23 cellular contexts compared by ENCODE assay signal in the genomic region with DNA sequence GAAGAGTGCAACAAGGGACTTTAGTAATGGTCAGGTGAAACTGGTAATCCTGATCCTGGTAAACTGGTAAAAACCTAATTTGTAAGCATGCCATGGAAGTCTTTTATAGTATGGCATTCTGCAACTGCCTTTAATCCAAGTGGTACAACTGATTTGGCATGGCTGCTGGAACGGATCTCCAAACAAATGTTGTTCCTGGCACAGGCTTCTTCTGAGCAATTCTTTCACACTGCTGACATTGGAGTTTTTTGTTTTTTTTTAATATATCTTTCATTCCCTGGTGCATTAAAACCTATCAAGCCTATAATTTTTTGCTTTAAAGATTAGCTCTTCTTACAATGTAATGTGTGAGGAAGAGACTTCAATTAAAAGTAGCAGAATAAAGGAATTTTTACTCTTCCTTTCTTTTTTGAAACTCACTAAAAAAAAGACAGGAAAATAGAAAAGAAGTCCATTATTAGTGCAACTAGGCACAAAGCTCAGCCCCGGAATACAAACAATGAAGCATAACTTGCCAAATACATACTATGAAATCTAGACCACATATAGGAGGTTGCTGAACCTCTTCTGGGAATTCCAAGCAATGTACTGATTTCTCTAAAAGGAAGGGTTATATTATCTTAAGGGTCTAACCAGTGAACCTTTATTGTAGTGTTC.
DNase-seq lines count a peak whose midpoint lies in the region; ATAC-seq, FAIRE-seq and TF ChIP-seq lines count a peak whose summit lies in the region.
"Had no signal": no experiment of that assay in that cellular context is flagged by ENCODE, and none has a peak within 500 bp of the region (broad histone marks: within the 10 kb centered on the region; RNA-seq: fewer than 3 reads in every experiment).

No MANE protein-coding gene starts in this region.

- H3K4me2 ChIP-seq in astrocyte (ENCODE audit: low read length) = no peak overlapping the region

- no peaks in the 10 kb centered on the region for H3K36me3 ChIP-seq in astrocyte (ENCODE audit: insufficient read depth, low read length)
- H3K36me3 ChIP-seq: esophagus squamous epithelium, sigmoid colon, thoracic aorta had no signal

- ATAC-seq in GM18870 (IDR thresholded peaks at IDR 0.05; ENCODE audit: unreplicated experiment) = no peak
- ATAC-seq in foreskin keratinocyte = no peak
- ATAC-seq: activated T-helper 17 cell treated with anti-CD3 and anti-CD28 coated beads, Interleukin-2, amount 50 U/mL, for 72 hours; GM12878; PC-3; stimulated activated effector memory CD8-positive, alpha-beta T cell treated with anti-CD3 and anti-CD28 coated beads, Interleukin-12 subunit alpha, Interleukin-12 subunit beta, amount 100 ng/mL, for 72 hours had no signal

- H3K27me3 Mint-ChIP-seq in astrocyte (ENCODE audit: low read depth, unreplicated experiment) (no peaks in the 10 kb centered on the region), osteocyte (ENCODE audit: unreplicated experiment) (no peaks in the 10 kb centered on the region)
- H3K27me3 Mint-ChIP-seq: activated CD4-positive, alpha-beta T cell treated with anti-CD3 and anti-CD28 coated beads, Interleukin-2, amount 10 ng/mL, durations not matched to agents 7 days and 5 days; activated naive CD8-positive, alpha-beta T cell treated with anti-CD3 and anti-CD28 coated beads, Interleukin-2, amount 10 ng/mL, durations not matched to agents 7 days and 5 days; activated T-helper 17 cell treated with anti-CD3 and anti-CD28 coated beads, Interleukin-2, amount 50 U/mL, for 72 hours; CD4-positive, alpha-beta memory T cell had no signal

- peak; percentile 12 for DNase-seq in GM03348 (ENCODE audit: low spot score)
- no peak for DNase-seq in astrocyte (ENCODE audit: low read depth)
- peak; percentile 56 for DNase-seq in fibroblast of gingiva (ENCODE audit: low read depth)
- DNase-seq in osteocyte (ENCODE audit: extremely low spot score, unreplicated experiment) = no peak
- no peak for DNase-seq in putamen (ENCODE audit: low spot score)
- DNase-seq in foreskin keratinocyte = no peak
- DNase-seq: activated CD4-positive, alpha-beta T cell treated with anti-CD3 and anti-CD28 coated beads, Interleukin-2, amount 10 ng/mL, durations not matched to agents 7 days and 5 days; activated naive CD8-positive, alpha-beta T cell treated with anti-CD3 and anti-CD28 coated beads, Interleukin-2, amount 10 ng/mL, durations not matched to agents 7 days and 5 days; CD4-positive, alpha-beta memory T cell; effector CD4-positive, alpha-beta T cell; esophagus squamous epithelium; KBM-7; MV-4-11; NCI-H187 treated with DMSO at 0.1 percent for 48 hours; NCI-H2227 treated with DMSO at 0.1 percent for 48 hours; PC-3; sigmoid colon had no signal

- no peak overlapping the region for H3K27ac ChIP-seq in astrocyte (ENCODE audit: low read depth, low read length)
- H3K27ac ChIP-seq in foreskin keratinocyte = no peak overlapping the region
- H3K27ac ChIP-seq: esophagus squamous epithelium, sigmoid colon, thoracic aorta had no signal

- TF ChIP-seq CTCF in astrocyte (IDR thresholded peaks at IDR 0.05; ENCODE audit: insufficient read depth, low read depth, low read length) (no peak), osteocyte (IDR thresholded peaks at IDR 0.05) (no peak), foreskin keratinocyte (conservative IDR thresholded peaks at IDR 0.05) (no peak)

- H3K4me1 ChIP-seq in astrocyte (ENCODE audit: insufficient read depth, low read length) (peaks cover 16% of the 10 kb centered on the region), foreskin keratinocyte (peaks cover 15% of the 10 kb centered on the region)

- no peak overlapping the region for H3K4me3 ChIP-seq in astrocyte (ENCODE audit: insufficient read depth, low read depth, low read length)
- H3K4me3 ChIP-seq: esophagus squamous epithelium, GM12878, sigmoid colon, thoracic aorta had no signal

- H3K27me3 ChIP-seq in astrocyte (ENCODE audit: insufficient read depth, low read length) (no peaks in the 10 kb centered on the region), foreskin keratinocyte (no peaks in the 10 kb centered on the region)
- H3K27me3 ChIP-seq: esophagus squamous epithelium, sigmoid colon had no signal

- H4K20me1 ChIP-seq in astrocyte (ENCODE audit: insufficient read depth, low read length) = peaks cover 5% of the 10 kb centered on the region

- no peak overlapping the region for H2AFZ ChIP-seq in astrocyte (ENCODE audit: low read depth, low read length)

- H3K27ac Mint-ChIP-seq in astrocyte (ENCODE audit: unreplicated experiment) = no peak overlapping the region
- peak overlapping the region; percentile 87 for H3K27ac Mint-ChIP-seq in osteocyte (ENCODE audit: unreplicated experiment)
- H3K27ac Mint-ChIP-seq: activated CD4-positive, alpha-beta T cell treated with anti-CD3 and anti-CD28 coated beads, Interleukin-2, amount 10 ng/mL, durations not matched to agents 7 days and 5 days; activated naive CD8-positive, alpha-beta T cell treated with anti-CD3 and anti-CD28 coated beads, Interleukin-2, amount 10 ng/mL, durations not matched to agents 7 days and 5 days; activated T-helper 17 cell treated with anti-CD3 and anti-CD28 coated beads, Interleukin-2, amount 50 U/mL, for 72 hours; stimulated activated effector memory CD8-positive, alpha-beta T cell treated with anti-CD3 and anti-CD28 coated beads, Interleukin-12 subunit alpha, Interleukin-12 subunit beta, amount 100 ng/mL, for 72 hours had no signal

- no peak overlapping the region for H3K9ac ChIP-seq in astrocyte (ENCODE audit: low read length)

- peak; percentile 82 for FAIRE-seq in astrocyte (lab: Jason Lieb, UNC)
- FAIRE-seq: bronchial epithelial cell, GM12878 had no signal

- H3K4me1 Mint-ChIP-seq in astrocyte (ENCODE audit: low read depth, unreplicated experiment) = peaks cover 35% of the 10 kb centered on the region
- H3K4me1 Mint-ChIP-seq in osteocyte (ENCODE audit: unreplicated experiment) = peaks cover 45% of the 10 kb centered on the region
- H3K4me1 Mint-ChIP-seq: activated CD4-positive, alpha-beta T cell treated with anti-CD3 and anti-CD28 coated beads, Interleukin-2, amount 10 ng/mL, durations not matched to agents 7 days and 5 days had no signal

- no peaks in the 10 kb centered on the region for H3K9me3 ChIP-seq in astrocyte (ENCODE audit: insufficient read depth, low read depth, low read length)
- H3K9me3 ChIP-seq: esophagus squamous epithelium, sigmoid colon, thoracic aorta had no signal

- H3K4me3 Mint-ChIP-seq in astrocyte (ENCODE audit: unreplicated experiment) = no peak overlapping the region
- no peak overlapping the region for H3K4me3 Mint-ChIP-seq in osteocyte (ENCODE audit: unreplicated experiment)
- H3K4me3 Mint-ChIP-seq: activated CD4-positive, alpha-beta T cell treated with anti-CD3 and anti-CD28 coated beads, Interleukin-2, amount 10 ng/mL, durations not matched to agents 7 days and 5 days; activated naive CD8-positive, alpha-beta T cell treated with anti-CD3 and anti-CD28 coated beads, Interleukin-2, amount 10 ng/mL, durations not matched to agents 7 days and 5 days; activated T-helper 17 cell treated with anti-CD3 and anti-CD28 coated beads, Interleukin-2, amount 50 U/mL, for 72 hours; CD4-positive, alpha-beta memory T cell; stimulated activated effector memory CD8-positive, alpha-beta T cell treated with anti-CD3 and anti-CD28 coated beads, Interleukin-12 subunit alpha, Interleukin-12 subunit beta, amount 100 ng/mL, for 72 hours had no signal

- H3K79me2 ChIP-seq in astrocyte (ENCODE audit: insufficient read depth, low read length) = peaks cover 13% of the 10 kb centered on the region

- H3K9me3 Mint-ChIP-seq in astrocyte (ENCODE audit: unreplicated experiment) (no peaks in the 10 kb centered on the region), osteocyte (ENCODE audit: unreplicated experiment) (peaks cover 6% of the 10 kb centered on the region)
- H3K9me3 Mint-ChIP-seq: activated CD4-positive, alpha-beta T cell treated with anti-CD3 and anti-CD28 coated beads, Interleukin-2, amount 10 ng/mL, durations not matched to agents 7 days and 5 days; activated T-helper 17 cell treated with anti-CD3 and anti-CD28 coated beads, Interleukin-2, amount 50 U/mL, for 72 hours; CD4-positive, alpha-beta memory T cell; stimulated activated effector memory CD8-positive, alpha-beta T cell treated with anti-CD3 and anti-CD28 coated beads, Interleukin-12 subunit alpha, Interleukin-12 subunit beta, amount 100 ng/mL, for 72 hours had no signal

- H3K36me3 Mint-ChIP-seq in astrocyte (ENCODE audit: low read depth, unreplicated experiment) (no peaks in the 10 kb centered on the region), osteocyte (ENCODE audit: unreplicated experiment) (peaks cover 7% of the 10 kb centered on the region)
- H3K36me3 Mint-ChIP-seq: stimulated activated effector memory CD8-positive, alpha-beta T cell treated with anti-CD3 and anti-CD28 coated beads, Interleukin-12 subunit alpha, Interleukin-12 subunit beta, amount 100 ng/mL, for 72 hours had no signal

Comparison
In these comparisons a context has a peak if more than half of its experiments do, and no peak if none do; other contexts are left out.
1. DNase-seq: peak in GM03348 (single experiment) and fibroblast of gingiva (single experiment); none in astrocyte (single experiment), osteocyte (single experiment), putamen (single experiment) and foreskin keratinocyte (0 of 2).